In genomic region chr9:19410195-19410503, GRCh38 we compare ENCODE assay signal across 11 cellular contexts. TPM values are rescaled to one million over a fixed set of nuclear protein-coding genes. Genes with fewer than 3 reads are reported as not detected.
A peak's percentile ranks its signal among the peaks of the same experiment; 100 is the strongest.
DNase-seq lines count a peak whose midpoint lies in the region; ATAC-seq, FAIRE-seq and TF ChIP-seq lines count a peak whose summit lies in the region.
"Had no signal": no experiment of that assay in that cellular context is flagged by ENCODE, and none has a peak within 500 bp of the region (broad histone marks: within the 10 kb centered on the region; RNA-seq: fewer than 3 reads in every experiment).

No MANE protein-coding gene starts in this region.

- in situ Hi-C loops in K562 (cut with MboI): no loop called here

- CTCF ChIA-PET in AG04450 (lab: Charles Lee) (interaction anchor here (1.1 kb wide), 1 partner anchor 47 kb away, joined by 3 read pairs; no protein-coding TSS in a partner anchor), HCT116 (lab: Charles Lee) (no interaction called here), K562 (lab: Yijun Ruan, JAX; ENCODE audit: low intra/inter-chr PET ratio) (no interaction called here)

- no peak overlapping the region for H3K27ac Mint-ChIP-seq in mesothelial cell of epicardium

- no peak for DNase-seq in AG04450 (ENCODE audit: low read depth, low spot score)
- no peak for DNase-seq in HCT116 (ENCODE audit: low read depth, low spot score)
- no peak for DNase-seq in K562 (ENCODE audit: extremely low read depth in 1 of 4, low spot score in 3 of 4)
- DNase-seq in mesothelial cell of epicardium (ENCODE audit: low spot score in 2 of 2, unreplicated experiment in 2 of 2): no peak
- DNase-seq in HuH-7.5 (ENCODE audit: low spot score): no peak
- DNase-seq in NCI-H510A (lab: John Stamatoyannopoulos, UW): no peak
- DNase-seq: NCI-H1694, RPMI8226 had no signal

- ATAC-seq in HCT116 (no peak), K562 (no peak), GM18858 (IDR thresholded peaks at IDR 0.05; ENCODE audit: unreplicated experiment) (no peak), GM21526 (IDR thresholded peaks at IDR 0.05; ENCODE audit: low FRiP score, unreplicated experiment) (no peak)

- no peaks in the 10 kb centered on the region for H3K27me3 Mint-ChIP-seq in mesothelial cell of epicardium (ENCODE audit: low read depth)

- FAIRE-seq in K562 (lab: Jason Lieb, UNC): no peak

- H3K9me2 ChIP-seq in HCT116 (ENCODE audit: insufficient read depth): no peaks in the 10 kb centered on the region

- peaks cover 9% of the 10 kb centered on the region for H3K4me1 Mint-ChIP-seq in mesothelial cell of epicardium

- BruUV-seq in HCT116 (replicated peaks; lab: Mats Ljungman, UMichigan) (no TSS peak), K562 (replicated peaks; lab: Mats Ljungman, UMichigan) (no TSS peak)

- no peak overlapping the region for H2AFZ ChIP-seq in HCT116 (ENCODE audit: low read depth, low read length, poor library complexity, severe bottlenecking)
- 0 out of 2 replicates have a peak overlapping the region, but pooled peaks have one; percentile 7 for H2AFZ ChIP-seq in K562 (ENCODE audit: low read depth, low read length)

- TF ChIP-seq RAD21 in HCT116 (IDR thresholded peaks at IDR 0.05; ENCODE audit: low read depth): no peak
- no peak for TF ChIP-seq RAD21 in K562 (CRISPR knock-in tag; conservative IDR thresholded peaks at IDR 0.05 in 1 of 2, IDR thresholded peaks at IDR 0.05 in 1 of 2)

- H3K9me3 Mint-ChIP-seq in mesothelial cell of epicardium: no peaks in the 10 kb centered on the region

- H3K4me2 ChIP-seq in HCT116 (ENCODE audit: low read length) (peak overlapping the region; percentile 100), K562 (ENCODE audit: insufficient read depth, low read length) (peak overlapping the region; percentile 83)

- peaks cover 3% of the 10 kb centered on the region for H3K27me3 ChIP-seq in AG04450 (ENCODE audit: control insufficient read depth, insufficient read depth, low read length)
- H3K27me3 ChIP-seq in HCT116 (ENCODE audit: insufficient read depth, low read length): no peaks in the 10 kb centered on the region
- no peaks in the 10 kb centered on the region for H3K27me3 ChIP-seq in K562 (ENCODE audit: control insufficient read depth in 2 of 2, insufficient read depth in 2 of 2, low read length in 2 of 2)

- no peak overlapping the region for H3K27ac ChIP-seq in AG04450 (ENCODE audit: low read depth, low read length)
- H3K27ac ChIP-seq in HCT116 (ENCODE audit: low read depth, low read length): no peak overlapping the region
- H3K27ac ChIP-seq in K562 (ENCODE audit: extremely low read depth, low read depth, low read length): no peak overlapping the region

- TF ChIP-seq EP300 in K562 (IDR thresholded peaks at IDR 0.05; ENCODE audit: low read length): no peak

- POLR2A ChIA-PET in AG04450 (lab: Yijun Ruan, JAX): no interaction called here
- POLR2A ChIA-PET in HCT116 (lab: Charles Lee): no interaction called here
- POLR2A ChIA-PET in K562 (lab: Yijun Ruan, JAX): no interaction called here

- H3K79me2 ChIP-seq in HCT116 (ENCODE audit: insufficient read depth, low read length): no peaks in the 10 kb centered on the region
- H3K79me2 ChIP-seq in K562 (ENCODE audit: control insufficient read depth, insufficient read depth, low read length): peaks cover 27% of the 10 kb centered on the region; the same call in 2 of the 3 replicates

- TF ChIP-seq CTCF in AG04450 (IDR thresholded peaks at IDR 0.05; ENCODE audit: low read depth, low read length) (no peak), HCT116 (IDR thresholded peaks at IDR 0.05 in 2 of 3, conservative IDR thresholded peaks at IDR 0.05 in 1 of 3; ENCODE audit: borderline replicate concordance in 1 of 3, insufficient read depth in 1 of 3, low read depth in 2 of 3, low read length in 2 of 3) (no peak), K562 (IDR thresholded peaks at IDR 0.05 in 2 of 3, conservative IDR thresholded peaks at IDR 0.05 in 1 of 3; ENCODE audit: insufficient read depth in 2 of 3, low read depth in 1 of 3, low read length in 3 of 3) (no peak), mesothelial cell of epicardium (IDR thresholded peaks at IDR 0.05; ENCODE audit: unreplicated experiment) (no peak)

- H3K36me3 Mint-ChIP-seq in mesothelial cell of epicardium: no peaks in the 10 kb centered on the region

- H3K4me3 ChIP-seq in AG04450 (ENCODE audit: low read depth, low read length): peak overlapping the region; percentile 81
- H3K4me3 ChIP-seq in HCT116 (replicated peaks in 1 of 2; ENCODE audit: low read depth in 1 of 2, low read length in 2 of 2): peak overlapping the region; percentile 78 to 88
- H3K4me3 ChIP-seq in K562: peak overlapping the region; percentile 49; the same call in 1 of the 2 replicates

- H3K36me3 ChIP-seq in HCT116 (ENCODE audit: control insufficient read depth in 1 of 2, insufficient read depth in 2 of 2, low read length in 2 of 2) (no peaks in the 10 kb centered on the region), K562 (ENCODE audit: control insufficient read depth, insufficient read depth, low read length) (no peaks in the 10 kb centered on the region; the same call in 2 of the 3 replicates)

- no peaks in the 10 kb centered on the region; the same call in 1 of the 2 replicates for H3K9me3 ChIP-seq in AG04450 (ENCODE audit: control insufficient read depth, insufficient read depth, low read length)
- H3K9me3 ChIP-seq in HCT116 (ENCODE audit: control insufficient read depth in 1 of 2, insufficient read depth in 1 of 2, low read depth in 1 of 2, low read length in 2 of 2): no peaks in the 10 kb centered on the region
- H3K9me3 ChIP-seq in K562 (replicated peaks; ENCODE audit: control insufficient read depth, insufficient read depth, low read depth, low read length): no peaks in the 10 kb centered on the region
- H3K9me3 ChIP-seq: mucosa of descending colon had no signal

- H3K9ac ChIP-seq in HCT116 (ENCODE audit: low read length) (no peak overlapping the region), K562 (ENCODE audit: insufficient read depth in 1 of 2, low read depth in 2 of 2, low read length in 2 of 2) (peak overlapping the region; percentile 54 to 67; a peak in 2 of 4 replicates)

- RAD21 ChIA-PET in HCT116 (lab: Charles Lee; ENCODE audit: low non-redundant PET in 1 of 2, low total read pairs in 2 of 2, uncharacterized antibody in 2 of 2, unreplicated experiment in 2 of 2): no interaction called here

- peak overlapping the region; percentile 92 for H3K4me3 Mint-ChIP-seq in mesothelial cell of epicardium

- H4K20me1 ChIP-seq in HCT116 (ENCODE audit: insufficient read depth): no peaks in the 10 kb centered on the region
- no peaks in the 10 kb centered on the region for H4K20me1 ChIP-seq in K562 (replicated peaks; ENCODE audit: control insufficient read depth, insufficient read depth, low read length)

- 88% methylated on average over 2 of the region's 2 CpGs for WGBS in K562 (ENCODE audit: insufficient coverage, low coverage, missing lambda C conversion rate)

- peaks cover 9 to 29% of the 10 kb centered on the region in 2 experiments for H3K4me1 ChIP-seq in HCT116 (ENCODE audit: control insufficient read depth in 1 of 2, insufficient read depth in 2 of 2, low read length in 2 of 2)
- peaks cover 21 to 26% of the 10 kb centered on the region in 2 experiments for H3K4me1 ChIP-seq in K562 (replicated peaks in 1 of 2; ENCODE audit: control insufficient read depth in 2 of 2, insufficient read depth in 2 of 2, low read length in 2 of 2)

- TF ChIP-seq POLR2A in HCT116 (IDR thresholded peaks at IDR 0.05; ENCODE audit: borderline replicate concordance, extremely low read depth, insufficient read depth, insufficient read length) (no peak), K562 (conservative IDR thresholded peaks at IDR 0.05) (no peak)

- no peaks in the 10 kb centered on the region for H3K9me1 ChIP-seq in K562 (ENCODE audit: control insufficient read depth, insufficient read depth, low read length)

- intact Hi-C loops in HCT116 (cut with micrococcal nuclease) (no loop called here), K562 (cut with micrococcal nuclease) (no loop called here)

RNA-seq across cellular contexts. Expression of gene ACER2, which starts 1.3 kb away (rescaled TPM):
- polyA plus RNA-seq in AG04450 (2011; rRNA removed) (1.6 and 2.3 TPM in 2 replicates), K562 (2011; rRNA removed) (4.6 and 4.8 TPM in 2 replicates), K562 (2014; fragmentation: Illumina TruSeq; extraction: Trizol) (3.0 TPM in 2 replicates), K562 (2014; fragmentation: Nextera tagmentation; extraction: Ambion mirVana) (under 1 TPM; 0.17 to 0.23 TPM), K562 (2014; rRNA removed) (2.1 and 3.4 TPM in 2 replicates)
- polyA minus RNA-seq in AG04450 (2011; rRNA and poly(A)+ RNA removed): 5.1 and 8.1 TPM in 2 replicates
- total RNA-seq in HCT116 (2021; ENCODE audit: unreplicated experiment) (4.3 TPM), K562 (2014; rRNA removed) (1.7 and 2.4 TPM in 2 replicates), K562 (2014; rRNA removed; fragmentation: Illumina TruSeq; extraction: Trizol) (3.5 and 3.7 TPM in 2 replicates), K562 (2015; rRNA removed; fragmentation: Illumina TruSeq; extraction: Trizol) (3.5 and 3.7 TPM in 2 replicates), K562 (2021) (3.4 TPM in 2 replicates), mesothelial cell of epicardium (2.9 to 3.1 TPM (median 3.1 TPM) in 3 replicates)
- polyA plus RNA-seq in HCT116 (2012): 1.2 and 1.4 TPM in 2 replicates
- 7.6 and 8.6 TPM in 2 replicates for total RNA-seq in K562 (2011; cell fraction: chromatin; rRNA removed; ENCODE audit: low replicate concordance)
- total RNA-seq in K562 (2011; cell fraction: nucleolus; rRNA removed): 8.7 and 9.3 TPM in 2 replicates
- 10.0 and 10.5 TPM in 2 replicates for total RNA-seq in K562 (2011; cell fraction: nucleoplasm; rRNA removed)
- 3.8 and 4.4 TPM in 2 replicates for polyA plus RNA-seq in K562 (2011; cell fraction: cytosol; rRNA removed)
- 2.2 and 2.6 TPM in 2 replicates for polyA plus RNA-seq in K562 (2011; cell fraction: nucleus; rRNA removed)
- polyA plus RNA-seq in K562 (2012): 1.9 and 2.3 TPM in 2 replicates
- 11.8 and 12.1 TPM in 2 replicates for polyA minus RNA-seq in K562 (2011; rRNA and poly(A)+ RNA removed)
- polyA minus RNA-seq in K562 (2011; cell fraction: cytosol; rRNA and poly(A)+ RNA removed): 2.3 and 6.5 TPM in 2 replicates
- polyA minus RNA-seq in K562 (2011; cell fraction: nucleus; rRNA and poly(A)+ RNA removed): 1.8 and 2.8 TPM in 2 replicates

RNA-seq across cellular contexts. Expression of gene RPS6, which starts 30.1 kb away (rescaled TPM):
- polyA plus RNA-seq in AG04450 (2011; rRNA removed): 3,064 and 3,310 TPM in 2 replicates
- 623 and 670 TPM in 2 replicates for polyA minus RNA-seq in AG04450 (2011; rRNA and poly(A)+ RNA removed)
- total RNA-seq in HCT116 (2021; ENCODE audit: unreplicated experiment): 2,712 TPM
- 2,611 and 2,853 TPM in 2 replicates for polyA plus RNA-seq in HCT116 (2012)
- 254 and 444 TPM in 2 replicates for total RNA-seq in K562 (2011; cell fraction: chromatin; rRNA removed; ENCODE audit: low replicate concordance)
- total RNA-seq in K562 (2011; cell fraction: nucleolus; rRNA removed): 264 and 294 TPM in 2 replicates
- 425 and 658 TPM in 2 replicates for total RNA-seq in K562 (2011; cell fraction: nucleoplasm; rRNA removed)
- total RNA-seq in K562 (2014; rRNA removed): 1,560 and 1,759 TPM in 2 replicates
- total RNA-seq in K562 (2014; rRNA removed; fragmentation: Illumina TruSeq; extraction: Trizol): 1,875 and 2,117 TPM in 2 replicates
- 1,547 and 1,618 TPM in 2 replicates for total RNA-seq in K562 (2015; rRNA removed; fragmentation: Illumina TruSeq; extraction: Trizol)
- total RNA-seq in K562 (2021): 1,828 and 2,031 TPM in 2 replicates
- polyA plus RNA-seq in K562 (2011; rRNA removed): 2,026 and 2,185 TPM in 2 replicates
- polyA plus RNA-seq in K562 (2011; cell fraction: cytosol; rRNA removed): 623 and 1,163 TPM in 2 replicates
- polyA plus RNA-seq in K562 (2011; cell fraction: nucleus; rRNA removed): 414 and 753 TPM in 2 replicates
- 1,569 and 2,256 TPM in 2 replicates for polyA plus RNA-seq in K562 (2012)
- polyA plus RNA-seq in K562 (2014; fragmentation: Illumina TruSeq; extraction: Trizol): 1,696 and 2,068 TPM in 2 replicates
- 1,000 to 10,000 TPM; 2,704 to 2,780 TPM for polyA plus RNA-seq in K562 (2014; fragmentation: Nextera tagmentation; extraction: Ambion mirVana)
- polyA plus RNA-seq in K562 (2014; rRNA removed): 1,891 and 2,172 TPM in 2 replicates
- 1,346 and 1,378 TPM in 2 replicates for polyA minus RNA-seq in K562 (2011; rRNA and poly(A)+ RNA removed)
- 320 and 414 TPM in 2 replicates for polyA minus RNA-seq in K562 (2011; cell fraction: cytosol; rRNA and poly(A)+ RNA removed)
- 194 and 348 TPM in 2 replicates for polyA minus RNA-seq in K562 (2011; cell fraction: nucleus; rRNA and poly(A)+ RNA removed)
- 1,991 to 2,076 TPM (median 2,048 TPM) in 3 replicates for total RNA-seq in mesothelial cell of epicardium
